Comparison of ENCODE assay signal across 26 cellular contexts in the genomic region with DNA sequence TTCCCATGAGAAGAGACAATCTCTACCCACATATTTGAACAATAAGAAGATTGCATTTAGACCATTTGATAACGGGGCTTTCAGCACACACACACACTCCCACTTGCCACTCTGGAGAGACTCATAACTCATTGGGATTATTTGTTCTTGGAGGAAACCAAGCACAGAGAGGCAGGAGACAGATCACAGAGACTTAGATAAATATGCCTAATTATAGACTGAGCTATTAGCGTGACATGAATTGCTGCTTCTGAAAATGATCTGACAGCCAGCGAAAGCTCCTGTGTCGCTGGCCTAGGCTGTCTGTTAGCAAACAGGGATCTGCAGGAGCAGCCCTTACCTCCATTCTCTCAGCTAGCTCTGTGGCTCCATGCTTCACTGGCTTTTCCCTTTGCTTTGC.
DNase-seq lines count a peak whose midpoint lies in the region; ATAC-seq and TF ChIP-seq lines count a peak whose summit lies in the region.
"Had no signal": no experiment of that assay in that cellular context is flagged by ENCODE, and none has a peak within 500 bp of the region (broad histone marks: within the 10 kb centered on the region; RNA-seq: fewer than 3 reads in every experiment).

No MANE protein-coding gene starts in this region.

- ATAC-seq in HG03378 (IDR thresholded peaks at IDR 0.05; ENCODE audit: unreplicated experiment) (no peak), GM19395 (IDR thresholded peaks at IDR 0.05; ENCODE audit: unreplicated experiment) (no peak)
- ATAC-seq: activated CD8-positive, alpha-beta memory T cell treated with anti-CD3 and anti-CD28 coated beads, Interleukin-2, amount 10 ng/mL, durations not matched to agents 7 days and 5 days; PC-3 had no signal

- peaks cover 33% of the 10 kb centered on the region for H3K4me1 ChIP-seq in BLaER1
- H3K4me1 ChIP-seq: adrenal gland, esophagus squamous epithelium, HAP-1, sigmoid colon had no signal

- peak overlapping the region; percentile 41 for H3K4me2 ChIP-seq in BLaER1
- H3K4me2 ChIP-seq: SK-N-SH had no signal

- DNase-seq in NCI-H1105 treated with DMSO at 0.1 percent for 48 hours (lab: John Stamatoyannopoulos, UW) (peak; percentile 73), NCI-H345 (lab: John Stamatoyannopoulos, UW) (peak; percentile 41), fibroblast of pulmonary artery (ENCODE audit: low read depth) (peak; percentile 3), SIG-M5 treated with dmso at 0.1 percent for 504 hours (lab: John Stamatoyannopoulos, UW; ENCODE audit: unreplicated experiment) (no peak), NCI-H128 (lab: John Stamatoyannopoulos, UW; ENCODE audit: unreplicated experiment) (no peak)
- DNase-seq: activated CD4-positive, CD25-positive, alpha-beta regulatory T cell treated with anti-CD3 and anti-CD28 coated beads, Interleukin-2, amount 50 U/mL, for 72 hours; activated CD8-positive, alpha-beta memory T cell treated with anti-CD3 and anti-CD28 coated beads, Interleukin-2, amount 10 ng/mL, durations not matched to agents 7 days and 5 days; activated effector memory CD4-positive, alpha-beta T cell treated with anti-CD3 and anti-CD28 coated beads, Interleukin-2, amount 50 U/mL, for 16 hours; adrenal gland; CD8-positive, alpha-beta memory T cell; effector memory CD4-positive, alpha-beta T cell; esophagus squamous epithelium; glutamatergic neuron; immature natural killer cell; NCI-H524 treated with DMSO at 0.1 percent for 48 hours; ovary; PC-3; sigmoid colon; SK-N-SH; stimulated activated CD4-positive, alpha-beta T cell treated with anti-CD3 and anti-CD28 coated beads, Interleukin-2, amount 100 ng/mL, for 48 hours; T1000 had no signal

- H4K20me1 ChIP-seq in BLaER1 = no peaks in the 10 kb centered on the region

- no peaks in the 10 kb centered on the region for H3K27me3 ChIP-seq in BLaER1
- H3K27me3 ChIP-seq: adrenal gland, esophagus squamous epithelium, ovary, sigmoid colon had no signal

- peaks cover 14% of the 10 kb centered on the region for H3K9me3 ChIP-seq in BLaER1
- H3K9me3 ChIP-seq: adrenal gland, HAP-1, ovary, SK-N-SH had no signal

- TF ChIP-seq CTCF in fibroblast of pulmonary artery (IDR thresholded peaks at IDR 0.05; ENCODE audit: low read length, missing control alignments) = no peak

- H3K9ac ChIP-seq in BLaER1 = no peak overlapping the region
- H3K9ac ChIP-seq: SK-N-SH had no signal

- no peak overlapping the region for H3K27ac ChIP-seq in BLaER1
- H3K27ac ChIP-seq: adrenal gland, esophagus squamous epithelium, HL-60, ovary, sigmoid colon had no signal

- no peaks in the 10 kb centered on the region for H3K36me3 ChIP-seq in BLaER1
- H3K36me3 ChIP-seq: adrenal gland, esophagus squamous epithelium, HAP-1, ovary, sigmoid colon had no signal

- H3K4me3 ChIP-seq in BLaER1 (no peak overlapping the region), fibroblast of pulmonary artery (replicated peaks; ENCODE audit: low read depth, low read length) (no peak overlapping the region)
- H3K4me3 ChIP-seq: adrenal gland, esophagus squamous epithelium, HAP-1, ovary, sigmoid colon had no signal

Comparison
In these comparisons a context has a peak if more than half of its experiments do, and no peak if none do; other contexts are left out.
1. DNase-seq: peak in NCI-H1105 treated with DMSO at 0.1 percent for 48 hours (single experiment), NCI-H345 (single experiment) and fibroblast of pulmonary artery (single experiment); none in SIG-M5 treated with dmso at 0.1 percent for 504 hours (single experiment) and NCI-H128 (single experiment).